ENCODE assay signal across 40 cellular contexts in the genomic region with DNA sequence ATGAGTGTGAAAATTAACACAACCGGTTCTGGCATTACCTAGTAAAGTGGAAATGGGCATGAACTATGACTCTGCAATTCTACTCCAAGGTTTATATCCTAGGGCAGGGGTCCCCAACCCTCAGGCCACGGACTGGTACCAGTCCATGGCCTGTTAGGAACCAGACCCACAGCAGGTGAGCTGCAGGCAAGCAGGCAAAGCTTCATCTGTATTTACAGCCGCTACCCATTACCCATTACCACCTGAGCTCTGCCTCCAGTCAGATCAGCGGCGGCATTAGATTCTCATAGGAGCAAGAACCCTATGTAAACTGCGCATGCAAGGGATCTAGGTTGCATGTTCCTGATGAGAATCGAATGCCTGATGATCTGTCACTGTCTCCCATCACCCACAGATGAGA.
"Had no signal": no experiment of that assay in that cellular context is flagged by ENCODE, and none has a peak within 500 bp of the region (broad histone marks: within the 10 kb centered on the region; RNA-seq: fewer than 3 reads in every experiment).

No MANE protein-coding gene starts in this region.

- H3K9me3 Mint-ChIP-seq: activated CD8-positive, alpha-beta T cell treated with anti-CD3 and anti-CD28 coated beads for 36 hours; activated naive CD4-positive, alpha-beta T cell treated with anti-CD3 and anti-CD28 coated beads, Interleukin-2, amount 50 U/mL, for 72 hours; activated T-cell treated with anti-CD3 and anti-CD28 coated beads, Interleukin-2, amount 50 U/mL, for 4 hours; activated T-helper 1 cell treated with anti-CD3 and anti-CD28 coated beads, Interleukin-12 subunit alpha, Interleukin-12 subunit beta, Interleukin-2, Interleukin-4 antibody, amounts not matched to agents 30 ng/mL and 10 ng/mL and 1 ng/mL, durations not matched to agents 14 hours and 24 hours and 36 hours; activated T-helper 17 cell treated with anti-CD3 and anti-CD28 coated beads, Interleukin-2, amount 50 U/mL, for 72 hours; central memory CD8-positive, alpha-beta T cell had no signal

- H3K27me3 ChIP-seq: adrenal gland, body of pancreas, brain microvascular endothelial cell, breast epithelium had no signal

- H3K27ac Mint-ChIP-seq: activated B cell treated with CpG ODN at 0.5 μM for 24 hours; activated CD4-positive, alpha-beta memory T cell treated with anti-CD3 and anti-CD28 coated beads for 36 hours; activated CD4-positive, alpha-beta T cell treated with anti-CD3 and anti-CD28 coated beads, Interleukin-2, amount 10 ng/mL, durations not matched to agents 24 days and 14 days; activated CD8-positive, alpha-beta memory T cell treated with anti-CD3 and anti-CD28 coated beads, Interleukin-2, amount 10 ng/mL, durations not matched to agents 7 days and 5 days; activated CD8-positive, alpha-beta T cell treated with anti-CD3 and anti-CD28 coated beads for 36 hours; activated naive CD4-positive, alpha-beta T cell treated with anti-CD3 and anti-CD28 coated beads for 36 hours; activated naive CD4-positive, alpha-beta T cell treated with anti-CD3 and anti-CD28 coated beads, Interleukin-2, amount 50 U/mL, for 72 hours; activated naive CD8-positive, alpha-beta T cell treated with anti-CD3 and anti-CD28 coated beads for 36 hours; activated T-cell treated with anti-CD3 and anti-CD28 coated beads, Interleukin-2, amount 50 U/mL, for 72 hours; activated T-helper 1 cell treated with anti-CD3 and anti-CD28 coated beads, Interleukin-12 subunit alpha, Interleukin-12 subunit beta, Interleukin-2, Interleukin-4 antibody, amounts not matched to agents 30 ng/mL and 10 ng/mL and 1 ng/mL, durations not matched to agents 14 hours and 24 hours and 36 hours; activated T-helper 17 cell treated with anti-CD3 and anti-CD28 coated beads, Interleukin-2, amount 50 U/mL, for 72 hours; T-helper 1 cell treated with Interleukin-12 subunit alpha and Interleukin-12 subunit beta and Interleukin-4 antibody, amounts not matched to agents 30 μg/mL and 1 μg/mL, for 36 hours; T-helper 2 cell treated with Interferon-gamma antibody and Interleukin-4, amounts not matched to agents 5 μg/mL and 100 μg/mL, for 36 hours had no signal

- DNase-seq: activated B cell treated with CpG ODN at 0.5 μM for 24 hours; activated CD4-positive, alpha-beta memory T cell treated with anti-CD3 and anti-CD28 coated beads for 36 hours; activated CD4-positive, alpha-beta T cell treated with anti-CD3 and anti-CD28 coated beads for 4 hours; activated CD4-positive, alpha-beta T cell treated with anti-CD3 and anti-CD28 coated beads, Interleukin-2, amount 10 ng/mL, durations not matched to agents 24 days and 14 days; activated CD4-positive, alpha-beta T cell treated with anti-CD3 and anti-CD28 coated beads, Interleukin-2, amount 50 U/mL, for 1 hour; activated CD4-positive, alpha-beta T cell treated with anti-CD3 and anti-CD28 coated beads, Interleukin-2, amount 50 U/mL, for 4 hours; activated CD4-positive, CD25-positive, alpha-beta regulatory T cell treated with anti-CD3 and anti-CD28 coated beads, Interleukin-2, amount 50 U/mL, for 72 hours; activated CD8-positive, alpha-beta memory T cell treated with anti-CD3 and anti-CD28 coated beads, Interleukin-2, amount 10 ng/mL, durations not matched to agents 7 days and 5 days; activated CD8-positive, alpha-beta T cell treated with anti-CD3 and anti-CD28 coated beads for 36 hours; activated effector memory CD4-positive, alpha-beta T cell treated with anti-CD3 and anti-CD28 coated beads, Interleukin-2, amount 50 U/mL, for 16 hours; activated gamma-delta T cell treated with Interleukin-2 at 50 U/mL for 16 hours; activated naive CD4-positive, alpha-beta T cell; activated naive CD4-positive, alpha-beta T cell treated with anti-CD3 and anti-CD28 coated beads for 36 hours; activated naive CD4-positive, alpha-beta T cell treated with anti-CD3 and anti-CD28 coated beads, Interleukin-2, amount 50 U/mL, for 16 hours; activated naive CD8-positive, alpha-beta T cell treated with anti-CD3 and anti-CD28 coated beads for 36 hours; activated T-cell treated with anti-CD3 and anti-CD28 coated beads for 4 hours; activated T-cell treated with anti-CD3 and anti-CD28 coated beads, Interleukin-2, amount 50 U/mL, for 1 hour; activated T-cell treated with anti-CD3 and anti-CD28 coated beads, Interleukin-2, amount 50 U/mL, for 4 hours; activated T-cell treated with anti-CD3 and anti-CD28 coated beads, Interleukin-2, amount 50 U/mL, for 72 hours; adrenal gland; amniotic stem cell; aorta; body of pancreas; brain microvascular endothelial cell; caudate nucleus; cerebellar nuclear complex; SW 1271; T-helper 1 cell; T-helper 2 cell; T-helper 9 cell had no signal

- ATAC-seq: activated CD8-positive, alpha-beta memory T cell treated with anti-CD3 and anti-CD28 coated beads, Interleukin-2, amount 10 ng/mL, durations not matched to agents 7 days and 5 days; activated CD8-positive, alpha-beta T cell treated with anti-CD3 and anti-CD28 coated beads for 36 hours; activated naive CD4-positive, alpha-beta T cell treated with anti-CD3 and anti-CD28 coated beads, Interleukin-2, amount 50 U/mL, for 72 hours; activated T-cell treated with anti-CD3 and anti-CD28 coated beads, Interleukin-2, amount 50 U/mL, for 4 hours; activated T-cell treated with anti-CD3 and anti-CD28 coated beads, Interleukin-2, amount 50 U/mL, for 72 hours; activated T-helper 17 cell treated with anti-CD3 and anti-CD28 coated beads, Interleukin-2, amount 50 U/mL, for 72 hours; body of pancreas had no signal

- H3K36me3 ChIP-seq: adrenal gland, brain microvascular endothelial cell, breast epithelium had no signal

- H3K4me3 Mint-ChIP-seq: activated B cell treated with CpG ODN at 0.5 μM for 24 hours; activated CD4-positive, alpha-beta memory T cell treated with anti-CD3 and anti-CD28 coated beads for 36 hours; activated CD4-positive, alpha-beta T cell treated with anti-CD3 and anti-CD28 coated beads, Interleukin-2, amount 10 ng/mL, durations not matched to agents 24 days and 14 days; activated CD8-positive, alpha-beta memory T cell treated with anti-CD3 and anti-CD28 coated beads, Interleukin-2, amount 10 ng/mL, durations not matched to agents 7 days and 5 days; activated CD8-positive, alpha-beta T cell treated with anti-CD3 and anti-CD28 coated beads for 36 hours; activated naive CD4-positive, alpha-beta T cell treated with anti-CD3 and anti-CD28 coated beads for 36 hours; activated naive CD8-positive, alpha-beta T cell treated with anti-CD3 and anti-CD28 coated beads for 36 hours; activated T-cell treated with anti-CD3 and anti-CD28 coated beads, Interleukin-2, amount 50 U/mL, for 4 hours; activated T-cell treated with anti-CD3 and anti-CD28 coated beads, Interleukin-2, amount 50 U/mL, for 72 hours; activated T-helper 1 cell treated with anti-CD3 and anti-CD28 coated beads, Interleukin-12 subunit alpha, Interleukin-12 subunit beta, Interleukin-2, Interleukin-4 antibody, amounts not matched to agents 30 ng/mL and 10 ng/mL and 1 ng/mL, durations not matched to agents 14 hours and 24 hours and 36 hours; activated T-helper 17 cell treated with anti-CD3 and anti-CD28 coated beads, Interleukin-2, amount 50 U/mL, for 72 hours; central memory CD8-positive, alpha-beta T cell; T-helper 1 cell treated with Interleukin-12 subunit alpha and Interleukin-12 subunit beta and Interleukin-4 antibody, amounts not matched to agents 30 μg/mL and 1 μg/mL, for 36 hours; T-helper 2 cell treated with Interferon-gamma antibody and Interleukin-4, amounts not matched to agents 5 μg/mL and 100 μg/mL, for 36 hours had no signal

- H3K9me3 ChIP-seq: body of pancreas had no signal

- H3K27ac ChIP-seq: adrenal gland, body of pancreas, brain microvascular endothelial cell, breast epithelium, VCaP had no signal

- H3K4me1 ChIP-seq: breast epithelium had no signal

- FAIRE-seq: astrocyte, TTC549 had no signal

- H3K27me3 Mint-ChIP-seq: activated B cell treated with CpG ODN at 0.5 μM for 24 hours; activated CD4-positive, alpha-beta memory T cell treated with anti-CD3 and anti-CD28 coated beads for 36 hours; activated CD4-positive, alpha-beta T cell treated with anti-CD3 and anti-CD28 coated beads, Interleukin-2, amount 10 ng/mL, durations not matched to agents 24 days and 14 days; activated CD8-positive, alpha-beta memory T cell treated with anti-CD3 and anti-CD28 coated beads, Interleukin-2, amount 10 ng/mL, durations not matched to agents 7 days and 5 days; activated CD8-positive, alpha-beta T cell treated with anti-CD3 and anti-CD28 coated beads for 36 hours; activated naive CD8-positive, alpha-beta T cell treated with anti-CD3 and anti-CD28 coated beads for 36 hours; activated T-helper 17 cell treated with anti-CD3 and anti-CD28 coated beads, Interleukin-2, amount 50 U/mL, for 72 hours; central memory CD8-positive, alpha-beta T cell had no signal

- H3K4me3 ChIP-seq: adrenal gland, body of pancreas, breast epithelium had no signal
